ENCODE assay signal across 22 cellular contexts in the genomic region with DNA sequence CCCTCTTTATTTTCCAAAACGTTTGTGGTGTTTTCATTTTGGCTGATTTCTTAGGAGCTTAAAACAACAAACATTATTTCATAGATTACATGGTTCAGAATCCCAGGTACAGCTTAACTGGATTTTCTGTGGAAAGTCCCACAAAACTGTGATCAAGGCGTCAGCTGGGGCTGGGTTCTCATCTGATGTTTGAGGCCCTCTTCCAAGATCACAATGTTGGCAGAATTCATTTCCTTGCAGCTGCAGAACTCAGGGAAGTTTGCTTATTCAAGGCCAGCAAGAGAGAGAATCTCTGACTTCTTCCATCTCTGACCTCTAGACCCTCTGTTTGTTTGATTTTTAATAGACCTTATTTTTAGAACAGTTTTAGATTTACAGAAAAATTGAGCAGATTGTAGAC.
"Had no signal": no experiment of that assay in that cellular context is flagged by ENCODE, and none has a peak within 500 bp of the region (broad histone marks: within the 10 kb centered on the region; RNA-seq: fewer than 3 reads in every experiment).

No MANE protein-coding gene starts in this region.

- H3K9ac ChIP-seq: parathyroid adenoma had no signal

- H3K27ac ChIP-seq: neutrophil, parathyroid adenoma, thyroid gland, vagina had no signal

- H3K4me3 ChIP-seq: dorsolateral prefrontal cortex, lung, mucosa of descending colon, thyroid gland, vagina had no signal

- H3K4me1 ChIP-seq: parathyroid adenoma had no signal

- H3K9me3 ChIP-seq: mucosa of descending colon, neutrophil, thyroid gland, vagina had no signal

- ATAC-seq: left colon; mucosa of descending colon; natural killer cell treated with Interleukin-12 subunit alpha and Interleukin-12 subunit beta and Interleukin-15 and Interleukin-18, amount 100 ng/mL, for 72 hours; stimulated activated naive B cell treated with anti-CD40 and anti-IgM and Interleukin-4, amounts not matched to agents 10 μg/mL and 1 μg/mL and 100 μg/mL, for 72 hours had no signal

- FAIRE-seq: frontal cortex, islet of Langerhans, small intestine had no signal

- DNase-seq: cortex of kidney; dorsolateral prefrontal cortex; effector CD4-positive, alpha-beta T cell; head of caudate nucleus; hippocampal formation; left colon; mesenchymal stem cell; mucosa of descending colon; naive B cell; small intestine; stimulated activated CD4-positive, alpha-beta T cell treated with anti-CD3 and anti-CD28 coated beads, Interleukin-15, amount 100 ng/mL, for 24 hours; stimulated activated CD4-positive, alpha-beta T cell treated with anti-CD3 and anti-CD28 coated beads, Interleukin-2, amount 100 ng/mL, for 48 hours; stimulated activated naive B cell treated with anti-CD40 and anti-IgM and Interleukin-4, amounts not matched to agents 10 μg/mL and 1 μg/mL and 100 μg/mL, for 72 hours; thyroid gland; trophoblast cell had no signal

- H3K27me3 ChIP-seq: dorsolateral prefrontal cortex, neutrophil, thyroid gland, vagina had no signal

- H2AFZ ChIP-seq: parathyroid adenoma had no signal

- H3K36me3 ChIP-seq: neutrophil, thyroid gland, vagina had no signal
